Comparison of ENCODE assay signal across 1 cellular context in genomic region chr10:11757452-11757819, GRCh38.
TF ChIP-seq lines count a peak whose summit lies in the region.

No MANE protein-coding gene starts in this region.

TF ChIP-seq in GM12878, 131 proteins besides CTCF, POLR2A, EP300 and RAD21 (continued from another document):
- TF ChIP-seq, protein P1, sequence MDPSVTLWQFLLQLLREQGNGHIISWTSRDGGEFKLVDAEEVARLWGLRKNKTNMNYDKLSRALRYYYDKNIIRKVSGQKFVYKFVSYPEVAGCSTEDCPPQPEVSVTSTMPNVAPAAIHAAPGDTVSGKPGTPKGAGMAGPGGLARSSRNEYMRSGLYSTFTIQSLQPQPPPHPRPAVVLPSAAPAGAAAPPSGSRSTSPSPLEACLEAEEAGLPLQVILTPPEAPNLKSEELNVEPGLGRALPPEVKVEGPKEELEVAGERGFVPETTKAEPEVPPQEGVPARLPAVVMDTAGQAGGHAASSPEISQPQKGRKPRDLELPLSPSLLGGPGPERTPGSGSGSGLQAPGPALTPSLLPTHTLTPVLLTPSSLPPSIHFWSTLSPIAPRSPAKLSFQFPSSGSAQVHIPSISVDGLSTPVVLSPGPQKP (IDR thresholded peaks at IDR 0.05; ENCODE audit: low read depth, low read length), result no peak
- TF ChIP-seq BCL11A (IDR thresholded peaks at IDR 0.05; ENCODE audit: low read depth, low read length) (no peak), SPI1 (IDR thresholded peaks at IDR 0.05; ENCODE audit: borderline replicate concordance, insufficient read depth, low read depth, low read length) (no peak), SMC3 (IDR thresholded peaks at IDR 0.05; ENCODE audit: borderline replicate concordance, low read length) (no peak)
- TF ChIP-seq, protein P2, sequence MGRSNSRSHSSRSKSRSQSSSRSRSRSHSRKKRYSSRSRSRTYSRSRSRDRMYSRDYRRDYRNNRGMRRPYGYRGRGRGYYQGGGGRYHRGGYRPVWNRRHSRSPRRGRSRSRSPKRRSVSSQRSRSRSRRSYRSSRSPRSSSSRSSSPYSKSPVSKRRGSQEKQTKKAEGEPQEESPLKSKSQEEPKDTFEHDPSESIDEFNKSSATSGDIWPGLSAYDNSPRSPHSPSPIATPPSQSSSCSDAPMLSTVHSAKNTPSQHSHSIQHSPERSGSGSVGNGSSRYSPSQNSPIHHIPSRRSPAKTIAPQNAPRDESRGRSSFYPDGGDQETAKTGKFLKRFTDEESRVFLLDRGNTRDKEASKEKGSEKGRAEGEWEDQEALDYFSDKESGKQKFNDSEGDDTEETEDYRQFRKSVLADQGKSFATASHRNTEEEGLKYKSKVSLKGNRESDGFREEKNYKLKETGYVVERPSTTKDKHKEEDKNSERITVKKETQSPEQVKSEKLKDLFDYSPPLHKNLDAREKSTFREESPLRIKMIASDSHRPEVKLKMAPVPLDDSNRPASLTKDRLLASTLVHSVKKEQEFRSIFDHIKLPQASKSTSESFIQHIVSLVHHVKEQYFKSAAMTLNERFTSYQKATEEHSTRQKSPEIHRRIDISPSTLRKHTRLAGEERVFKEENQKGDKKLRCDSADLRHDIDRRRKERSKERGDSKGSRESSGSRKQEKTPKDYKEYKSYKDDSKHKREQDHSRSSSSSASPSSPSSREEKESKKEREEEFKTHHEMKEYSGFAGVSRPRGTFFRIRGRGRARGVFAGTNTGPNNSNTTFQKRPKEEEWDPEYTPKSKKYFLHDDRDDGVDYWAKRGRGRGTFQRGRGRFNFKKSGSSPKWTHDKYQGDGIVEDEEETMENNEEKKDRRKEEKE (IDR thresholded peaks at IDR 0.05), result no peak
